17 cellular contexts compared by ENCODE assay signal in the genomic region with DNA sequence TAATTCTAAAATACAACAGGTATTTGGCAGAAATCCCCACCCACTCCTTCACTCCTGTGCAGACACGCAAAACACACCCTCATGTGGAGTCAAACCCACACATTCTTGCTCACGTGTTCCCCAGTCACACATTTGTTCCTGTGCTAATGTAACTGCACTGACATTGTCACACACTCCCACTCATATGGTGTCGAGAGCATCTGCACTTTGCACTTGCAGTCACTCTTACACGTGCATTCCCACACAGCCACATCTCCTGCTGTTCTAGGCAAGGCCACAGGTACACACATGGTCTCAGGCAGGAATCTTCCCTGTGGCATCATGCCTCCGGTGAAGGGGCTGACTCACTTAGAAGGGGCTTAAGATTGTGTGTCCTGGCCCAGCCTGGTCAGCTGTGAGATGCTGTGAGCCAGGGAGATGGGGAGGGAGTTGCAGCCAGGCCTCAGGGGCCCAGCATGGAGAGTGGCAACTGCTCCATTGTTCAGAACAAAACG.
A peak's percentile ranks its signal among the peaks of the same experiment; 100 is the strongest.
DNase-seq lines count a peak whose midpoint lies in the region; ATAC-seq, FAIRE-seq and TF ChIP-seq lines count a peak whose summit lies in the region.
"Had no signal": no experiment of that assay in that cellular context is flagged by ENCODE, and none has a peak within 500 bp of the region (broad histone marks: within the 10 kb centered on the region; RNA-seq: fewer than 3 reads in every experiment).

No MANE protein-coding gene starts in this region.

- BruUV-seq in mammary epithelial cell (replicated peaks; lab: Mats Ljungman, UMichigan): no TSS peak

- ATAC-seq in left cardiac atrium (no peak), GM18858 (IDR thresholded peaks at IDR 0.05; ENCODE audit: unreplicated experiment) (no peak)
- ATAC-seq: activated CD4-positive, CD25-positive, alpha-beta regulatory T cell treated with anti-CD3 and anti-CD28 coated beads, Interleukin-2, amount 50 U/mL, for 24 hours; gastroesophageal sphincter; K562; left lung had no signal

- peaks cover 41% of the 10 kb centered on the region for H3K4me1 ChIP-seq in mammary epithelial cell (ENCODE audit: insufficient read depth, low read length)
- H3K4me1 ChIP-seq in liver (ENCODE audit: control insufficient read depth in 4 of 4, insufficient read depth in 4 of 4, low read length in 3 of 4): peaks cover 5 to 46% (median 25%) of the 10 kb centered on the region in 4 donors
- H3K4me1 ChIP-seq: gastroesophageal sphincter, left lung had no signal

- WGBS in mammary epithelial cell (ENCODE audit: low coverage, missing lambda C conversion rate): 16% methylated on average over 5 of the region's 6 CpGs
- WGBS in liver: 33% methylated on average over 6 of the region's 6 CpGs

- no peak for TF ChIP-seq RAD21 in liver (IDR thresholded peaks at IDR 0.05)

- H3K36me3 ChIP-seq in mammary epithelial cell (ENCODE audit: insufficient read depth, low read length) (no peaks in the 10 kb centered on the region), liver (ENCODE audit: control insufficient read depth in 4 of 4, insufficient read depth in 3 of 4, low read depth in 1 of 4, low read length in 3 of 4) (no peaks in the 10 kb centered on the region)
- H3K36me3 ChIP-seq: gastroesophageal sphincter, left lung, neutrophil, tibial artery had no signal

- H3K4me2 ChIP-seq in mammary epithelial cell (ENCODE audit: insufficient read depth, low read depth, low read length): peak overlapping the region; percentile 34

- peak; percentile 13 for DNase-seq in NCI-H82 (lab: John Stamatoyannopoulos, UW)
- no peak for DNase-seq in NCI-H82 treated with DMSO at 0.1 percent for 48 hours (lab: John Stamatoyannopoulos, UW; ENCODE audit: unreplicated experiment)
- DNase-seq in mammary epithelial cell: peak; percentile 65
- DNase-seq in SHP77 treated with DMSO at 0.1 percent for 48 hours (lab: John Stamatoyannopoulos, UW): no peak
- DNase-seq in left cardiac atrium: no peak
- no peak for DNase-seq in frontal cortex (ENCODE audit: low spot score in 2 of 2)
- DNase-seq: left lung; NCI-H1417 treated with DMSO at 0.1 percent for 48 hours; NCI-H774; stimulated activated CD4-positive, alpha-beta T cell treated with anti-CD3 and anti-CD28 coated beads, Interleukin-12 subunit alpha, Interleukin-12 subunit beta, amount 100 ng/mL, for 4 hours; tibial artery had no signal

- H3K27ac ChIP-seq in mammary epithelial cell (ENCODE audit: insufficient read depth, low read depth, low read length) (no peak overlapping the region), liver (ENCODE audit: low read depth in 1 of 2, low read length in 2 of 2) (peak overlapping the region; percentile 86 to 89)
- H3K27ac ChIP-seq: gastroesophageal sphincter, left lung, neutrophil, tibial artery had no signal

- in situ Hi-C loops in mammary epithelial cell (cut with MboI; ENCODE audit: low sequenced_read_pairs in 2 of 2): no loop called here

- TF ChIP-seq CTCF in mammary epithelial cell (conservative IDR thresholded peaks at IDR 0.05 in 1 of 2, IDR thresholded peaks at IDR 0.05 in 1 of 2; ENCODE audit: extremely low read depth in 1 of 2, insufficient read depth in 1 of 2, low read depth in 1 of 2, low read length in 2 of 2) (no peak), liver (IDR thresholded peaks at IDR 0.05; ENCODE audit: low read depth, low read length, missing input control) (no peak)

- no peaks in the 10 kb centered on the region for H3K27me3 ChIP-seq in mammary epithelial cell (ENCODE audit: insufficient read depth, low read length)
- no peaks in the 10 kb centered on the region for H3K27me3 ChIP-seq in liver (ENCODE audit: control insufficient read depth in 4 of 4, insufficient read depth in 4 of 4, low read length in 3 of 4)
- H3K27me3 ChIP-seq: gastroesophageal sphincter, tibial artery had no signal

- H3K9ac ChIP-seq in mammary epithelial cell (ENCODE audit: insufficient read depth, low read length): no peak overlapping the region
- H3K9ac ChIP-seq in liver (ENCODE audit: low read depth in 1 of 2, low read length in 2 of 2): no peak overlapping the region

- H2AFZ ChIP-seq in mammary epithelial cell (ENCODE audit: low read depth, low read length): peak overlapping the region; percentile 1

- no peak for FAIRE-seq in frontal cortex (lab: Jason Lieb, UNC)
- FAIRE-seq: K562 had no signal

- CTCF ChIA-PET in mammary epithelial cell (lab: Charles Lee; ENCODE audit: low non-redundant PET): no interaction called here

- H3K79me2 ChIP-seq in mammary epithelial cell (ENCODE audit: insufficient read depth, low read length): no peaks in the 10 kb centered on the region

- H4K20me1 ChIP-seq in mammary epithelial cell (ENCODE audit: insufficient read depth, low read length): no peaks in the 10 kb centered on the region

- H3K9me3 ChIP-seq in mammary epithelial cell (replicated peaks; ENCODE audit: insufficient read depth, low read length) (no peaks in the 10 kb centered on the region), liver (ENCODE audit: control insufficient read depth in 4 of 4, low read length in 3 of 4) (no peaks in the 10 kb centered on the region)
- H3K9me3 ChIP-seq: gastroesophageal sphincter, left lung, neutrophil, tibial artery had no signal

- dilution Hi-C loops in mammary epithelial cell (cut with HindIII; ENCODE audit: low sequenced_read_pairs): no loop called here

- intact Hi-C loops in mammary epithelial cell (cut with micrococcal nuclease): no loop called here
- intact Hi-C loops in left cardiac atrium (cut with DNase I): no loop called here

- H3K4me3 ChIP-seq in mammary epithelial cell (replicated peaks in 1 of 3; ENCODE audit: insufficient read depth in 1 of 3, low read depth in 2 of 3, low read length in 3 of 3) (no peak overlapping the region), liver (ENCODE audit: low read depth in 1 of 3, low read length in 3 of 3) (no peak overlapping the region)
- H3K4me3 ChIP-seq: gastroesophageal sphincter, K562, left lung, tibial artery had no signal

TF ChIP-seq in liver, 16 proteins besides CTCF, POLR2A, EP300 and RAD21 (continues in another document):
- TF ChIP-seq, protein P1, sequence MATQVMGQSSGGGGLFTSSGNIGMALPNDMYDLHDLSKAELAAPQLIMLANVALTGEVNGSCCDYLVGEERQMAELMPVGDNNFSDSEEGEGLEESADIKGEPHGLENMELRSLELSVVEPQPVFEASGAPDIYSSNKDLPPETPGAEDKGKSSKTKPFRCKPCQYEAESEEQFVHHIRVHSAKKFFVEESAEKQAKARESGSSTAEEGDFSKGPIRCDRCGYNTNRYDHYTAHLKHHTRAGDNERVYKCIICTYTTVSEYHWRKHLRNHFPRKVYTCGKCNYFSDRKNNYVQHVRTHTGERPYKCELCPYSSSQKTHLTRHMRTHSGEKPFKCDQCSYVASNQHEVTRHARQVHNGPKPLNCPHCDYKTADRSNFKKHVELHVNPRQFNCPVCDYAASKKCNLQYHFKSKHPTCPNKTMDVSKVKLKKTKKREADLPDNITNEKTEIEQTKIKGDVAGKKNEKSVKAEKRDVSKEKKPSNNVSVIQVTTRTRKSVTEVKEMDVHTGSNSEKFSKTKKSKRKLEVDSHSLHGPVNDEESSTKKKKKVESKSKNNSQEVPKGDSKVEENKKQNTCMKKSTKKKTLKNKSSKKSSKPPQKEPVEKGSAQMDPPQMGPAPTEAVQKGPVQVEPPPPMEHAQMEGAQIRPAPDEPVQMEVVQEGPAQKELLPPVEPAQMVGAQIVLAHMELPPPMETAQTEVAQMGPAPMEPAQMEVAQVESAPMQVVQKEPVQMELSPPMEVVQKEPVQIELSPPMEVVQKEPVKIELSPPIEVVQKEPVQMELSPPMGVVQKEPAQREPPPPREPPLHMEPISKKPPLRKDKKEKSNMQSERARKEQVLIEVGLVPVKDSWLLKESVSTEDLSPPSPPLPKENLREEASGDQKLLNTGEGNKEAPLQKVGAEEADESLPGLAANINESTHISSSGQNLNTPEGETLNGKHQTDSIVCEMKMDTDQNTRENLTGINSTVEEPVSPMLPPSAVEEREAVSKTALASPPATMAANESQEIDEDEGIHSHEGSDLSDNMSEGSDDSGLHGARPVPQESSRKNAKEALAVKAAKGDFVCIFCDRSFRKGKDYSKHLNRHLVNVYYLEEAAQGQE (IDR thresholded peaks at IDR 0.05): no peak
- TF ChIP-seq HNF4A (conservative IDR thresholded peaks at IDR 0.05) (peak; percentile 90 to 93), GABPA (IDR thresholded peaks at IDR 0.05 in 1 of 2, conservative IDR thresholded peaks at IDR 0.05 in 1 of 2) (peak in 1 of 2 donors; percentile 42), NR2F2 (IDR thresholded peaks at IDR 0.05) (no peak), HNF4G (IDR thresholded peaks at IDR 0.05) (peak; percentile 86), TAF1 (conservative IDR thresholded peaks at IDR 0.05) (no peak), JUND (IDR thresholded peaks at IDR 0.05) (peak in 1 of 2 donors; percentile 15), EGR1 (IDR thresholded peaks at IDR 0.05; ENCODE audit: low read depth in 2 of 2) (peak; percentile 88 to 91), FOXA2 (IDR thresholded peaks at IDR 0.05) (no peak), SP1 (IDR thresholded peaks at IDR 0.05) (peak; percentile 80), FOXA1 (IDR thresholded peaks at IDR 0.05) (peak; percentile 61), RXRA (IDR thresholded peaks at IDR 0.05) (peak; percentile 31 to 78)
- TF ChIP-seq, protein P2, sequence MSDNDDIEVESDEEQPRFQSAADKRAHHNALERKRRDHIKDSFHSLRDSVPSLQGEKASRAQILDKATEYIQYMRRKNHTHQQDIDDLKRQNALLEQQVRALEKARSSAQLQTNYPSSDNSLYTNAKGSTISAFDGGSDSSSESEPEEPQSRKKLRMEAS (IDR thresholded peaks at IDR 0.05): peak; percentile 91
- TF ChIP-seq, protein P3, sequence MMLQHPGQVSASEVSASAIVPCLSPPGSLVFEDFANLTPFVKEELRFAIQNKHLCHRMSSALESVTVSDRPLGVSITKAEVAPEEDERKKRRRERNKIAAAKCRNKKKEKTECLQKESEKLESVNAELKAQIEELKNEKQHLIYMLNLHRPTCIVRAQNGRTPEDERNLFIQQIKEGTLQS (IDR thresholded peaks at IDR 0.05): peak; percentile 25
- TF ChIP-seq, protein P4, sequence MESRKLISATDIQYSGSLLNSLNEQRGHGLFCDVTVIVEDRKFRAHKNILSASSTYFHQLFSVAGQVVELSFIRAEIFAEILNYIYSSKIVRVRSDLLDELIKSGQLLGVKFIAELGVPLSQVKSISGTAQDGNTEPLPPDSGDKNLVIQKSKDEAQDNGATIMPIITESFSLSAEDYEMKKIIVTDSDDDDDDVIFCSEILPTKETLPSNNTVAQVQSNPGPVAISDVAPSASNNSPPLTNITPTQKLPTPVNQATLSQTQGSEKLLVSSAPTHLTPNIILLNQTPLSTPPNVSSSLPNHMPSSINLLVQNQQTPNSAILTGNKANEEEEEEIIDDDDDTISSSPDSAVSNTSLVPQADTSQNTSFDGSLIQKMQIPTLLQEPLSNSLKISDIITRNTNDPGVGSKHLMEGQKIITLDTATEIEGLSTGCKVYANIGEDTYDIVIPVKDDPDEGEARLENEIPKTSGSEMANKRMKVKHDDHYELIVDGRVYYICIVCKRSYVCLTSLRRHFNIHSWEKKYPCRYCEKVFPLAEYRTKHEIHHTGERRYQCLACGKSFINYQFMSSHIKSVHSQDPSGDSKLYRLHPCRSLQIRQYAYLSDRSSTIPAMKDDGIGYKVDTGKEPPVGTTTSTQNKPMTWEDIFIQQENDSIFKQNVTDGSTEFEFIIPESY (IDR thresholded peaks at IDR 0.05): peak; percentile 41

Comparison
In these comparisons a context has a peak if more than half of its experiments do, and no peak if none do; other contexts are left out.
1. DNase-seq: peak in NCI-H82 (single experiment) and mammary epithelial cell (single experiment); none in NCI-H82 treated with DMSO at 0.1 percent for 48 hours (single experiment), SHP77 treated with DMSO at 0.1 percent for 48 hours (single experiment), left cardiac atrium (single experiment) and frontal cortex (0 of 2).